ENCODE assay signal across 15 cellular contexts in genomic region chr2:234395801-234396478, GRCh38.
DNase-seq lines count a peak whose midpoint lies in the region; ATAC-seq, FAIRE-seq and TF ChIP-seq lines count a peak whose summit lies in the region.
"Had no signal": no experiment of that assay in that cellular context is flagged by ENCODE, and none has a peak within 500 bp of the region (broad histone marks: within the 10 kb centered on the region; RNA-seq: fewer than 3 reads in every experiment).

No MANE protein-coding gene starts in this region.

- peak; percentile 72 for DNase-seq in DND-41
- DNase-seq in NCI-H1694 treated with DMSO at 0.1 percent for 48 hours (lab: John Stamatoyannopoulos, UW) = peak; percentile 96
- DNase-seq in NCI-H748 treated with DMSO at 0.1 percent for 48 hours (lab: John Stamatoyannopoulos, UW) = peak; percentile 95
- no peak for DNase-seq in naive thymus-derived CD4-positive, alpha-beta T cell
- no peak for DNase-seq in chondrocyte (ENCODE audit: low spot score)
- no peak for DNase-seq in activated naive CD4-positive, alpha-beta T cell treated with Interleukin-2 at 50 U/mL for 16 hours
- no peak for DNase-seq in small intestine
- DNase-seq in activated T-cell treated with anti-CD3 and anti-CD28 coated beads, Interleukin-2, amount 50 U/mL, for 72 hours = no peak
- DNase-seq: activated naive CD4-positive, alpha-beta T cell treated with anti-CD3 and anti-CD28 coated beads, Interleukin-2, amount 10 ng/mL, durations not matched to agents 7 days and 5 days; GOT3; KBM-7 had no signal

- ATAC-seq in DND-41 (ENCODE audit: insufficient read depth, low read depth) = peak; percentile 76
- ATAC-seq in naive thymus-derived CD4-positive, alpha-beta T cell = no peak
- ATAC-seq in activated T-cell treated with anti-CD3 and anti-CD28 coated beads, Interleukin-2, amount 50 U/mL, for 72 hours (replicated peaks in 1 of 2) = no peak

- peak overlapping the region; percentile 22; the same call in 1 of the 2 replicates for H2AFZ ChIP-seq in DND-41 (ENCODE audit: low read depth, low read length)

- peak overlapping the region in 8 of 9 donors; percentile 48 to 98 (median 94) for H3K27ac Mint-ChIP-seq in naive thymus-derived CD4-positive, alpha-beta T cell
- no peak overlapping the region for H3K27ac Mint-ChIP-seq in chondrocyte (ENCODE audit: unreplicated experiment)
- no peak overlapping the region for H3K27ac Mint-ChIP-seq in activated T-cell treated with anti-CD3 and anti-CD28 coated beads, Interleukin-2, amount 50 U/mL, for 72 hours
- H3K27ac Mint-ChIP-seq: activated naive CD4-positive, alpha-beta T cell treated with anti-CD3 and anti-CD28 coated beads, Interleukin-2, amount 10 ng/mL, durations not matched to agents 7 days and 5 days; T-helper 2 cell treated with Interferon-gamma antibody and Interleukin-4, amounts not matched to agents 5 μg/mL and 100 μg/mL, for 36 hours had no signal

- peaks cover 39 to 83% (median 79%) of the 10 kb centered on the region in 7 donors for H3K4me1 Mint-ChIP-seq in naive thymus-derived CD4-positive, alpha-beta T cell
- peaks cover 25% of the 10 kb centered on the region for H3K4me1 Mint-ChIP-seq in chondrocyte (ENCODE audit: low read depth)
- peaks cover 70% of the 10 kb centered on the region for H3K4me1 Mint-ChIP-seq in activated T-cell treated with anti-CD3 and anti-CD28 coated beads, Interleukin-2, amount 50 U/mL, for 72 hours (ENCODE audit: low read depth)

- no peak for FAIRE-seq in small intestine (lab: Jason Lieb, UNC)
- FAIRE-seq: islet of Langerhans had no signal

- no peaks in the 10 kb centered on the region for H3K9me3 ChIP-seq in DND-41 (ENCODE audit: insufficient read depth, low read length, severe bottlenecking)
- no peaks in the 10 kb centered on the region for H3K9me3 ChIP-seq in naive thymus-derived CD4-positive, alpha-beta T cell (ENCODE audit: control insufficient read depth in 2 of 3, low read length in 3 of 3)
- H3K9me3 ChIP-seq in small intestine (ENCODE audit: control insufficient read depth, low read depth) = no peaks in the 10 kb centered on the region
- H3K9me3 ChIP-seq: suprapubic skin had no signal

- H3K4me3 ChIP-seq in DND-41 (ENCODE audit: low read depth in 1 of 2, low read length in 2 of 2) = no peak overlapping the region
- no peak overlapping the region for H3K4me3 ChIP-seq in naive thymus-derived CD4-positive, alpha-beta T cell (ENCODE audit: low read length)
- no peak overlapping the region for H3K4me3 ChIP-seq in small intestine (ENCODE audit: low read depth in 1 of 2, low read length in 2 of 2)
- H3K4me3 ChIP-seq: coronary artery, suprapubic skin had no signal

- POLR2A ChIA-PET in naive thymus-derived CD4-positive, alpha-beta T cell (lab: Charles Lee) = interaction anchor here (0.6 to 2.0 kb wide), 12 partner anchors 11 to 101 kb away, joined by 3 to 7 read pairs (median 4); partner anchors contain the start of gene ARL4C

- peaks cover 0 to 18% (median 0%) of the 10 kb centered on the region in 5 donors for H3K36me3 Mint-ChIP-seq in naive thymus-derived CD4-positive, alpha-beta T cell
- no peaks in the 10 kb centered on the region for H3K36me3 Mint-ChIP-seq in chondrocyte (ENCODE audit: low read depth)
- no peaks in the 10 kb centered on the region for H3K36me3 Mint-ChIP-seq in activated T-cell treated with anti-CD3 and anti-CD28 coated beads, Interleukin-2, amount 50 U/mL, for 72 hours (ENCODE audit: insufficient read depth in 2 of 2)

- peak overlapping the region; percentile 40 for H3K9ac ChIP-seq in DND-41 (ENCODE audit: low read depth, low read length)

- H3K4me1 ChIP-seq in DND-41 (ENCODE audit: insufficient read depth, low read length) = peaks cover 78% of the 10 kb centered on the region
- peaks cover 21 to 60% of the 10 kb centered on the region in 2 donors for H3K4me1 ChIP-seq in naive thymus-derived CD4-positive, alpha-beta T cell (ENCODE audit: control insufficient read depth in 2 of 2, insufficient read depth in 2 of 2, low read length in 2 of 2)
- H3K4me1 ChIP-seq in small intestine (ENCODE audit: control insufficient read depth in 2 of 2, insufficient read depth in 1 of 2, low read depth in 1 of 2, low read length in 1 of 2) = no peaks in the 10 kb centered on the region
- H3K4me1 ChIP-seq: suprapubic skin had no signal

- H3K27ac ChIP-seq in DND-41 (ENCODE audit: low read length) (peak overlapping the region; percentile 87), small intestine (ENCODE audit: low read depth in 1 of 2, low read length in 1 of 2) (no peak overlapping the region)
- no peak overlapping the region for H3K27ac ChIP-seq in naive thymus-derived CD4-positive, alpha-beta T cell (ENCODE audit: low read depth, low read length)
- H3K27ac ChIP-seq: coronary artery, suprapubic skin had no signal

- TF ChIP-seq CTCF in DND-41 (IDR thresholded peaks at IDR 0.05; ENCODE audit: borderline replicate concordance, extremely low read depth, low read length, poor library complexity, severe bottlenecking) (peak; percentile 20), chondrocyte (IDR thresholded peaks at IDR 0.05) (no peak)

- H3K27me3 ChIP-seq in DND-41 (ENCODE audit: insufficient read depth, low read length, poor library complexity) (no peaks in the 10 kb centered on the region), small intestine (ENCODE audit: control insufficient read depth in 2 of 2, insufficient read depth in 2 of 2, low read length in 2 of 2) (no peaks in the 10 kb centered on the region)
- H3K27me3 ChIP-seq in naive thymus-derived CD4-positive, alpha-beta T cell (ENCODE audit: control insufficient read depth in 2 of 2, insufficient read depth in 2 of 2, low read length in 2 of 2) = no peaks in the 10 kb centered on the region
- H3K27me3 ChIP-seq: suprapubic skin had no signal

- no peaks in the 10 kb centered on the region for H4K20me1 ChIP-seq in DND-41 (ENCODE audit: insufficient read depth, low read length)

- no peaks in the 10 kb centered on the region for H3K79me2 ChIP-seq in DND-41 (ENCODE audit: insufficient read depth, low read length)

- peak overlapping the region in 8 of 10 donors; percentile 27 to 84 (median 46) for H3K4me3 Mint-ChIP-seq in naive thymus-derived CD4-positive, alpha-beta T cell
- H3K4me3 Mint-ChIP-seq in chondrocyte (ENCODE audit: unreplicated experiment) = no peak overlapping the region
- H3K4me3 Mint-ChIP-seq in activated T-cell treated with anti-CD3 and anti-CD28 coated beads, Interleukin-2, amount 50 U/mL, for 72 hours = no peak overlapping the region
- H3K4me3 Mint-ChIP-seq: activated naive CD4-positive, alpha-beta T cell treated with anti-CD3 and anti-CD28 coated beads, Interleukin-2, amount 10 ng/mL, durations not matched to agents 7 days and 5 days; T-helper 2 cell treated with Interferon-gamma antibody and Interleukin-4, amounts not matched to agents 5 μg/mL and 100 μg/mL, for 36 hours had no signal

- intact Hi-C loops in naive thymus-derived CD4-positive, alpha-beta T cell (cut with micrococcal nuclease) = no loop called here

- peak overlapping the region; percentile 2; the same call in 1 of the 2 replicates for H3K4me2 ChIP-seq in DND-41 (ENCODE audit: insufficient read depth, low read length)

- no peaks in the 10 kb centered on the region for H3K27me3 Mint-ChIP-seq in naive thymus-derived CD4-positive, alpha-beta T cell
- no peaks in the 10 kb centered on the region for H3K27me3 Mint-ChIP-seq in chondrocyte (ENCODE audit: low read depth)
- H3K27me3 Mint-ChIP-seq in activated T-cell treated with anti-CD3 and anti-CD28 coated beads, Interleukin-2, amount 50 U/mL, for 72 hours (ENCODE audit: low read depth) = no peaks in the 10 kb centered on the region
- H3K27me3 Mint-ChIP-seq: activated naive CD4-positive, alpha-beta T cell treated with anti-CD3 and anti-CD28 coated beads, Interleukin-2, amount 10 ng/mL, durations not matched to agents 7 days and 5 days had no signal

- H3K36me3 ChIP-seq in DND-41 (ENCODE audit: insufficient read depth, low read length) (no peaks in the 10 kb centered on the region), small intestine (ENCODE audit: control insufficient read depth in 2 of 2, insufficient read depth in 2 of 2, low read length in 2 of 2) (no peaks in the 10 kb centered on the region)
- no peaks in the 10 kb centered on the region for H3K36me3 ChIP-seq in naive thymus-derived CD4-positive, alpha-beta T cell (ENCODE audit: control insufficient read depth in 2 of 3, insufficient read depth in 3 of 3, low read length in 3 of 3)
- H3K36me3 ChIP-seq: suprapubic skin had no signal

- 58 to 73% (median 65%) methylated on average over 8 of the region's 8 CpGs for WGBS in small intestine, 3 donors

- peaks cover 0 to 6% (median 0%) of the 10 kb centered on the region in 11 donors for H3K9me3 Mint-ChIP-seq in naive thymus-derived CD4-positive, alpha-beta T cell
- peaks cover 5% of the 10 kb centered on the region for H3K9me3 Mint-ChIP-seq in chondrocyte (ENCODE audit: low read depth)
- H3K9me3 Mint-ChIP-seq in activated T-cell treated with anti-CD3 and anti-CD28 coated beads, Interleukin-2, amount 50 U/mL, for 72 hours = peaks cover 1 to 3% of the 10 kb centered on the region in 2 donors

- CTCF ChIA-PET in naive thymus-derived CD4-positive, alpha-beta T cell (lab: Charles Lee) = interaction anchor here (0.6 to 1.3 kb wide), 4 partner anchors 8 to 60 kb away, joined by 3 to 6 read pairs (median 4); no protein-coding TSS in a partner anchor

Comparison
In these comparisons a context has a peak if more than half of its experiments do, and no peak if none do; other contexts are left out.
1. DNase-seq: peak in DND-41 (single experiment), NCI-H1694 treated with DMSO at 0.1 percent for 48 hours (single experiment) and NCI-H748 treated with DMSO at 0.1 percent for 48 hours (single experiment); none in naive thymus-derived CD4-positive, alpha-beta T cell (0 of 9), chondrocyte (single experiment), activated naive CD4-positive, alpha-beta T cell treated with Interleukin-2 at 50 U/mL for 16 hours (single experiment), small intestine (single experiment) and activated T-cell treated with anti-CD3 and anti-CD28 coated beads, Interleukin-2, amount 50 U/mL, for 72 hours (0 of 2).
2. H3K27ac Mint-ChIP-seq: peak in naive thymus-derived CD4-positive, alpha-beta T cell (8 of 9); none in chondrocyte (single experiment) and activated T-cell treated with anti-CD3 and anti-CD28 coated beads, Interleukin-2, amount 50 U/mL, for 72 hours (single experiment).
3. H3K4me3 Mint-ChIP-seq: peak in naive thymus-derived CD4-positive, alpha-beta T cell (8 of 10); none in chondrocyte (single experiment) and activated T-cell treated with anti-CD3 and anti-CD28 coated beads, Interleukin-2, amount 50 U/mL, for 72 hours (0 of 2).